ENCODE assay signal across 8 cellular contexts in the genomic region with DNA sequence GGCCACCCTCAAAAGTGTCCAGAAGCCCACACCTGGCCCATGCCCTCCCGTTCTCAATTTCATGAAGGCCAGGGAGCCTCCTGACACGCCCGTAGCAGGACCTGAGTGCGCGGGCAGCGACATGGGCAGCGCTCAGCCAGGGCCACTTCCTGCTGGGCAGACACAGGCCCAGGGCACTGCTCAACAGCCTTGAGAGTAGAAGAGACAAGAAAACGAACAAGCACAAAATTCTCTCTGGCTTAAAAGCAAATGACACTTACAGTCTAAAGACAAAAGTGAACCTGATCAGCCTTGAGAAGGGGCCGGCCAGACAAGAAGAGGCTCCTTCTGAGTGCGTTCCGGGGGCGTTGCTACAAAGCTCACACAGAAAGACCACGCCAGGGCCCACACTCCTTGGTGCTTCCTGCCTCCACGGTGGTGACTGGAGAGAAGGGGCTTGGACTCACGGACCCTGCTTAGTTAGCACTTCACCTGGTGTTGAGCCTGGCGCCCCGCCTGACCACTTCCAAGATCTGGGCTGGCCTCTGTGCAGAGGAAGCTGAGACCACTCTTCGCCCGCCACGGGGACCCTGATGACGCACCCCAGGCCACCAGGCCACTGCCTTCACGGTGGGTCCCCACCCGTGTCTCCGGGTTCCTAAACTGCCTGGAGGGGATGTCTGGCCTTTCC. TPM values are rescaled to one million over a fixed set of nuclear protein-coding genes. Genes with fewer than 3 reads are reported as not detected.
DNase-seq lines count a peak whose midpoint lies in the region; ATAC-seq, FAIRE-seq and TF ChIP-seq lines count a peak whose summit lies in the region.

No MANE protein-coding gene starts in this region.

- TSS peak; percentile 41 for BruUV-seq in endothelial cell of umbilical vein (replicated peaks; lab: Mats Ljungman, UMichigan)

- no peaks in the 10 kb centered on the region for H4K20me1 ChIP-seq in endothelial cell of umbilical vein (replicated peaks; ENCODE audit: control insufficient read depth, extremely low read depth, insufficient read depth, low read length)
- peaks cover 58% of the 10 kb centered on the region for H4K20me1 ChIP-seq in neural progenitor cell (ENCODE audit: low read depth)

- peak overlapping the region; percentile 83 for H3K4me3 ChIP-seq in CD8-positive, alpha-beta T cell (ENCODE audit: low read depth, low read length)
- H3K4me3 ChIP-seq in Peyer's patch: peak overlapping the region; percentile 78 to 97 (median 86)
- H3K4me3 ChIP-seq in endothelial cell of umbilical vein (replicated peaks in 1 of 3; ENCODE audit: insufficient read depth in 1 of 3, low read depth in 1 of 3, low read length in 3 of 3): peak overlapping the region; percentile 78 to 87 (median 79)
- H3K4me3 ChIP-seq in neural progenitor cell: peak overlapping the region; percentile 94

- H2AFZ ChIP-seq in endothelial cell of umbilical vein (ENCODE audit: low read depth, low read length) (peak overlapping the region; percentile 55), neural progenitor cell (replicated peaks) (no peak overlapping the region)

- H3K36me3 ChIP-seq in CD8-positive, alpha-beta T cell (ENCODE audit: insufficient read depth, low read length): no peaks in the 10 kb centered on the region
- H3K36me3 ChIP-seq in Peyer's patch (no peaks in the 10 kb centered on the region), endothelial cell of umbilical vein (ENCODE audit: control insufficient read depth in 2 of 2, extremely low read depth in 1 of 2, insufficient read depth in 2 of 2, low read length in 2 of 2) (no peaks in the 10 kb centered on the region), neural progenitor cell (no peaks in the 10 kb centered on the region)

- no peak for TF ChIP-seq CTCF in CD8-positive, alpha-beta T cell (IDR thresholded peaks at IDR 0.05)
- TF ChIP-seq CTCF in Peyer's patch (IDR thresholded peaks at IDR 0.05): no peak
- TF ChIP-seq CTCF in endothelial cell of umbilical vein (IDR thresholded peaks at IDR 0.05; ENCODE audit: extremely low read depth in 1 of 2, insufficient read depth in 1 of 2, low read depth in 1 of 2, low read length in 2 of 2): no peak
- no peak for TF ChIP-seq CTCF in neural progenitor cell (IDR thresholded peaks at IDR 0.05)

- peaks cover 7% of the 10 kb centered on the region for H3K36me3 Mint-ChIP-seq in CD8-positive, alpha-beta T cell
- H3K36me3 Mint-ChIP-seq in neural progenitor cell: no peaks in the 10 kb centered on the region

- peak overlapping the region; percentile 75 for H3K4me2 ChIP-seq in endothelial cell of umbilical vein (ENCODE audit: insufficient read depth, low read length)
- H3K4me2 ChIP-seq in neural progenitor cell: peak overlapping the region; percentile 80

- dilution Hi-C loops in endothelial cell of umbilical vein (cut with MboI; ENCODE audit: extremely low pct_ligation_motif_present, low sequenced_read_pairs): no loop called here

- no peaks in the 10 kb centered on the region for H3K27me3 ChIP-seq in CD8-positive, alpha-beta T cell (ENCODE audit: insufficient read depth, low read length)
- H3K27me3 ChIP-seq in Peyer's patch: no peaks in the 10 kb centered on the region
- H3K27me3 ChIP-seq in endothelial cell of umbilical vein (ENCODE audit: control insufficient read depth in 2 of 2, insufficient read depth in 2 of 2, low read length in 2 of 2): no peaks in the 10 kb centered on the region
- no peaks in the 10 kb centered on the region for H3K27me3 ChIP-seq in neural progenitor cell

- peaks cover 50% of the 10 kb centered on the region for H3K4me1 Mint-ChIP-seq in CD8-positive, alpha-beta T cell (ENCODE audit: low read depth)
- H3K4me1 Mint-ChIP-seq in neural progenitor cell: peaks cover 25% of the 10 kb centered on the region

- no peaks in the 10 kb centered on the region for H3K9me3 ChIP-seq in CD8-positive, alpha-beta T cell (ENCODE audit: low read length)
- H3K9me3 ChIP-seq in Peyer's patch: no peaks in the 10 kb centered on the region
- H3K9me3 ChIP-seq in endothelial cell of umbilical vein (replicated peaks; ENCODE audit: control insufficient read depth, insufficient read depth, low read length): no peaks in the 10 kb centered on the region
- H3K9me3 ChIP-seq in neural progenitor cell (ENCODE audit: low read depth): no peaks in the 10 kb centered on the region

- POLR2A ChIA-PET in CD8-positive, alpha-beta T cell (lab: Charles Lee): interaction anchor here (1.1 kb wide), 1 partner anchor 9 kb away, joined by 3 read pairs; no protein-coding TSS in a partner anchor
- POLR2A ChIA-PET in endothelial cell of umbilical vein (lab: Charles Lee): no interaction called here

- H3K9me1 ChIP-seq in endothelial cell of umbilical vein (replicated peaks; ENCODE audit: control insufficient read depth, extremely low read depth, insufficient read depth, low read length): no peaks in the 10 kb centered on the region

- peak overlapping the region; percentile 90 for H3K27ac Mint-ChIP-seq in CD8-positive, alpha-beta T cell
- H3K27ac Mint-ChIP-seq in neural progenitor cell: no peak overlapping the region

- H3K4me1 ChIP-seq in CD8-positive, alpha-beta T cell (ENCODE audit: insufficient read depth, low read length): peaks cover 58% of the 10 kb centered on the region
- H3K4me1 ChIP-seq in Peyer's patch (peaks cover 0 to 52% (median 16%) of the 10 kb centered on the region in 4 donors), endothelial cell of umbilical vein (ENCODE audit: control insufficient read depth, extremely low read depth, insufficient read depth, low read length) (peaks cover 7% of the 10 kb centered on the region), neural progenitor cell (peaks cover 18% of the 10 kb centered on the region)

- peaks cover 10% of the 10 kb centered on the region for H3K79me2 ChIP-seq in endothelial cell of umbilical vein (ENCODE audit: control insufficient read depth, insufficient read depth, low read length)
- peaks cover 57% of the 10 kb centered on the region for H3K79me2 ChIP-seq in neural progenitor cell (ENCODE audit: low read depth)

- H3K27me3 Mint-ChIP-seq in CD8-positive, alpha-beta T cell (ENCODE audit: low read depth): no peaks in the 10 kb centered on the region
- peaks cover 8% of the 10 kb centered on the region for H3K27me3 Mint-ChIP-seq in neural progenitor cell (ENCODE audit: insufficient read depth, low read depth)

- H3K9me3 Mint-ChIP-seq in CD8-positive, alpha-beta T cell: no peaks in the 10 kb centered on the region
- no peaks in the 10 kb centered on the region for H3K9me3 Mint-ChIP-seq in neural progenitor cell

- peak overlapping the region; percentile 58 for H3K27ac ChIP-seq in CD8-positive, alpha-beta T cell (ENCODE audit: low read depth, low read length)
- H3K27ac ChIP-seq in Peyer's patch: peak overlapping the region; percentile 80 to 96 (median 92)
- H3K27ac ChIP-seq in endothelial cell of umbilical vein (ENCODE audit: insufficient read depth, low read depth, low read length): peak overlapping the region; percentile 32
- H3K27ac ChIP-seq in neural progenitor cell: no peak overlapping the region

- peak in 1 of 7 experiments; percentile 51 for DNase-seq in CD8-positive, alpha-beta T cell
- DNase-seq in Peyer's patch (peak in 2 of 3 donors; percentile 68 to 74), endothelial cell of umbilical vein (ENCODE audit: low read depth, low spot score) (no peak), neural progenitor cell (ENCODE audit: low spot score) (no peak), dedifferentiated amniotic fluid mesenchymal stem cell (ENCODE audit: extremely low spot score) (no peak), NCI-H2196 treated with DMSO at 0.1 percent for 48 hours (lab: John Stamatoyannopoulos, UW; ENCODE audit: unreplicated experiment) (no peak), NCI-H2227 treated with DMSO at 0.1 percent for 48 hours (lab: John Stamatoyannopoulos, UW) (no peak)

- no peak for FAIRE-seq in endothelial cell of umbilical vein (lab: Jason Lieb, UNC)

- H3K9ac ChIP-seq in endothelial cell of umbilical vein (replicated peaks; ENCODE audit: extremely low read depth, insufficient read depth, low read length): peak overlapping the region; percentile 80
- H3K9ac ChIP-seq in neural progenitor cell: peak overlapping the region; percentile 73

- no peaks in the 10 kb centered on the region for H3F3A ChIP-seq in neural progenitor cell (ENCODE audit: low read depth)

- CTCF ChIA-PET in CD8-positive, alpha-beta T cell (lab: Charles Lee): interaction anchor here (2.2 kb wide), 1 partner anchor 30 kb away, joined by 6 read pairs; no protein-coding TSS in a partner anchor
- CTCF ChIA-PET in endothelial cell of umbilical vein (lab: Charles Lee): no interaction called here

- H3K4me3 Mint-ChIP-seq in CD8-positive, alpha-beta T cell: peak overlapping the region; percentile 89
- peak overlapping the region; percentile 88 for H3K4me3 Mint-ChIP-seq in neural progenitor cell

- TF ChIP-seq POLR2A in Peyer's patch (IDR thresholded peaks at IDR 0.05) (peak in 1 of 2 donors; percentile 12), endothelial cell of umbilical vein (IDR thresholded peaks at IDR 0.05; ENCODE audit: low read depth, low read length) (no peak)

- intact Hi-C loops in CD8-positive, alpha-beta T cell (cut with DNase I, micrococcal nuclease): no loop called here
- intact Hi-C loops in endothelial cell of umbilical vein (cut with micrococcal nuclease): no loop called here

- peak; percentile 13 for ATAC-seq in CD8-positive, alpha-beta T cell
- no peak for ATAC-seq in HG02588 (IDR thresholded peaks at IDR 0.05; ENCODE audit: unreplicated experiment)

TF ChIP-seq in endothelial cell of umbilical vein, 7 proteins besides CTCF, POLR2A, EP300 and RAD21 (continues in another document):
- TF ChIP-seq GATA2 (IDR thresholded peaks at IDR 0.05; ENCODE audit: insufficient read depth, insufficient read length, low read depth, low read length) (no peak), JUN (IDR thresholded peaks at IDR 0.05; ENCODE audit: borderline replicate concordance, insufficient read depth, insufficient read length, low read depth) (no peak), POLR2AphosphoS5 (IDR thresholded peaks at IDR 0.05; ENCODE audit: insufficient read depth, low read depth, low read length) (no peak), EZH2 (IDR thresholded peaks at IDR 0.05; ENCODE audit: borderline replicate concordance, low read depth, low read length, severe bottlenecking) (no peak), FOS (IDR thresholded peaks at IDR 0.05; ENCODE audit: borderline replicate concordance, insufficient read depth, low read length) (no peak), MYC (IDR thresholded peaks at IDR 0.05; ENCODE audit: low read depth, low read length) (no peak)

RNA-seq across cellular contexts. Expression of a gene that starts 1.5 kb away (rescaled TPM):
- total RNA-seq in CD8-positive, alpha-beta T cell: 10 to 100 TPM; 49.0 to 54.2 TPM
- 100 to 1,000 TPM in 3 of 4 donors, 10 to 100 TPM in 1; 87.2 to 182 (median 116) TPM for total RNA-seq in Peyer's patch
- total RNA-seq in endothelial cell of umbilical vein: 28.7 and 38.8 TPM in 2 replicates
- polyA plus RNA-seq in endothelial cell of umbilical vein: 16.4 and 20.3 TPM in 2 replicates
- 10.5 and 12.1 TPM in 2 replicates for polyA plus RNA-seq in endothelial cell of umbilical vein (2011; cell fraction: cytosol; rRNA removed)
- polyA plus RNA-seq in endothelial cell of umbilical vein (2011; cell fraction: nucleus; rRNA removed): 58.8 and 64.9 TPM in 2 replicates
- 16.8 and 24.4 TPM in 2 replicates for polyA plus RNA-seq in endothelial cell of umbilical vein (2012)
- 23.3 and 25.7 TPM in 2 replicates for polyA minus RNA-seq in endothelial cell of umbilical vein
- polyA minus RNA-seq in endothelial cell of umbilical vein (2011; cell fraction: cytosol; rRNA and poly(A)+ RNA removed): 7.6 TPM
- polyA minus RNA-seq in endothelial cell of umbilical vein (2011; cell fraction: nucleus; rRNA and poly(A)+ RNA removed): 19.1 and 31.4 TPM in 2 replicates
- total RNA-seq in neural progenitor cell (ENCODE audit: low replicate concordance): 7.5 and 27.3 TPM in 2 replicates

Comparison
In these comparisons a context has a peak if more than half of its experiments do, and no peak if none do; other contexts are left out.
1. DNase-seq: peak in Peyer's patch (2 of 3); none in endothelial cell of umbilical vein (single experiment), neural progenitor cell (single experiment), dedifferentiated amniotic fluid mesenchymal stem cell (single experiment), NCI-H2196 treated with DMSO at 0.1 percent for 48 hours (single experiment) and NCI-H2227 treated with DMSO at 0.1 percent for 48 hours (single experiment).
2. Peak in every context shown above with its lines, with median percentiles within 50 percentile points of each other: H3K4me3 ChIP-seq.